In genomic region chr7:199465-200249, GRCh38 we compare ENCODE assay signal across 22 cellular contexts. TPM values are rescaled to one million over a fixed set of nuclear protein-coding genes. Genes with fewer than 3 reads are reported as not detected.
A peak's percentile ranks its signal among the peaks of the same experiment; 100 is the strongest.
DNase-seq lines count a peak whose midpoint lies in the region; TF ChIP-seq lines count a peak whose summit lies in the region.
"Had no signal": no experiment of that assay in that cellular context is flagged by ENCODE, and none has a peak within 500 bp of the region (broad histone marks: within the 10 kb centered on the region; RNA-seq: fewer than 3 reads in every experiment).

No MANE protein-coding gene starts in this region.

- no peak overlapping the region for H3K4me2 ChIP-seq in mesenchymal stem cell (ENCODE audit: low read length, poor library complexity, severe bottlenecking)

- TF ChIP-seq POLR2A in breast epithelium (IDR thresholded peaks at IDR 0.05): no peak

- POLR2A ChIA-PET in MCF 10A (lab: Yijun Ruan, JAX): no interaction called here

- H2BK120ac ChIP-seq in mesenchymal stem cell (ENCODE audit: low read depth, low read length): no peak overlapping the region

- peaks cover 40% of the 10 kb centered on the region for H3K79me1 ChIP-seq in mesenchymal stem cell (replicated peaks; ENCODE audit: low read length, poor library complexity, severe bottlenecking)

- no peak overlapping the region for H3K4ac ChIP-seq in mesenchymal stem cell (ENCODE audit: low read depth in 1 of 2, low read length in 2 of 2)

- H3K36me3 ChIP-seq in breast epithelium (peaks cover 8% of the 10 kb centered on the region), skeletal muscle tissue (ENCODE audit: control insufficient read depth in 3 of 3, insufficient read depth in 3 of 3, low read length in 3 of 3) (peaks cover 53 to 63% (median 57%) of the 10 kb centered on the region in 3 donors), mesenchymal stem cell (ENCODE audit: control insufficient read depth in 1 of 2, insufficient read depth in 2 of 2, low read depth in 1 of 2, low read length in 2 of 2) (peaks cover 70 to 99% of the 10 kb centered on the region in 2 experiments)

- peak overlapping the region; percentile 36 to 61 for H3K27ac ChIP-seq in breast epithelium
- peak overlapping the region; percentile 67 for H3K27ac ChIP-seq in skeletal muscle tissue (ENCODE audit: low read depth, low read length)
- no peak overlapping the region for H3K27ac ChIP-seq in mesenchymal stem cell (ENCODE audit: low read length, poor library complexity, severe bottlenecking)
- H3K27ac ChIP-seq: HL-60 had no signal

- no peak overlapping the region for H2AFZ ChIP-seq in mesenchymal stem cell (ENCODE audit: low read depth, low read length)

- no peak overlapping the region for H3K27ac Mint-ChIP-seq in MCF 10A (ENCODE audit: low read depth, unreplicated experiment)
- no peak overlapping the region for H3K27ac Mint-ChIP-seq in activated naive CD4-positive, alpha-beta T cell treated with anti-CD3 and anti-CD28 coated beads, Interleukin-2, amount 10 ng/mL, durations not matched to agents 7 days and 5 days
- H3K27ac Mint-ChIP-seq: IgD-negative memory B cell had no signal

- H2BK15ac ChIP-seq in mesenchymal stem cell (ENCODE audit: low read depth, poor library complexity, severe bottlenecking): no peak overlapping the region

- H3K27me3 Mint-ChIP-seq in MCF 10A (ENCODE audit: insufficient read depth, unreplicated experiment): no peaks in the 10 kb centered on the region
- H3K27me3 Mint-ChIP-seq in activated naive CD4-positive, alpha-beta T cell treated with anti-CD3 and anti-CD28 coated beads, Interleukin-2, amount 10 ng/mL, durations not matched to agents 7 days and 5 days: peaks cover 28% of the 10 kb centered on the region

- H2AK5ac ChIP-seq in mesenchymal stem cell (ENCODE audit: low read length, severe bottlenecking): no peak overlapping the region

- no peak overlapping the region for H2BK5ac ChIP-seq in mesenchymal stem cell (ENCODE audit: low read depth, low read length, poor library complexity, severe bottlenecking)

- H3K14ac ChIP-seq in mesenchymal stem cell (ENCODE audit: low read length in 2 of 2): no peak overlapping the region

- H3K9ac ChIP-seq in skeletal muscle tissue (ENCODE audit: low read depth in 1 of 3, low read length in 3 of 3) (peak overlapping the region; percentile 6 to 60 (median 53)), mesenchymal stem cell (ENCODE audit: low read length) (no peak overlapping the region)

- peaks cover 0 to 5% of the 10 kb centered on the region in 2 donors for H3K4me1 ChIP-seq in breast epithelium
- H3K4me1 ChIP-seq in skeletal muscle tissue (ENCODE audit: control insufficient read depth in 3 of 3, insufficient read depth in 3 of 3, low read length in 3 of 3): peaks cover 66 to 73% (median 69%) of the 10 kb centered on the region in 3 donors
- peaks cover 17% of the 10 kb centered on the region for H3K4me1 ChIP-seq in mesenchymal stem cell (ENCODE audit: control insufficient read depth, insufficient read depth, low read depth, low read length)

- no peaks in the 10 kb centered on the region for H3K4me1 Mint-ChIP-seq in MCF 10A (ENCODE audit: insufficient read depth, unreplicated experiment)
- no peaks in the 10 kb centered on the region for H3K4me1 Mint-ChIP-seq in activated naive CD4-positive, alpha-beta T cell treated with anti-CD3 and anti-CD28 coated beads, Interleukin-2, amount 10 ng/mL, durations not matched to agents 7 days and 5 days
- H3K4me1 Mint-ChIP-seq: IgD-negative memory B cell had no signal

- CTCF ChIA-PET in MCF 10A (lab: Yijun Ruan, JAX): no interaction called here
- CTCF ChIA-PET in activated naive CD4-positive, alpha-beta T cell treated with anti-CD3 and anti-CD28 coated beads, Interleukin-2, amount 10 ng/mL, durations not matched to agents 7 days and 5 days (lab: Charles Lee): interaction anchor here (0.6 kb wide), 1 partner anchor 1591 kb away, joined by 3 read pairs; no protein-coding TSS in a partner anchor

- H3K9me3 Mint-ChIP-seq in MCF 10A (ENCODE audit: unreplicated experiment): no peaks in the 10 kb centered on the region
- no peaks in the 10 kb centered on the region for H3K9me3 Mint-ChIP-seq in activated naive CD4-positive, alpha-beta T cell treated with anti-CD3 and anti-CD28 coated beads, Interleukin-2, amount 10 ng/mL, durations not matched to agents 7 days and 5 days
- H3K9me3 Mint-ChIP-seq: IgD-negative memory B cell had no signal

- H3K27me3 ChIP-seq in breast epithelium: no peaks in the 10 kb centered on the region
- H3K27me3 ChIP-seq in skeletal muscle tissue (ENCODE audit: control insufficient read depth in 3 of 3, insufficient read depth in 3 of 3, low read length in 3 of 3): no peaks in the 10 kb centered on the region
- no peaks in the 10 kb centered on the region for H3K27me3 ChIP-seq in mesenchymal stem cell (ENCODE audit: control insufficient read depth in 1 of 2, insufficient read depth in 1 of 2, low read length in 2 of 2)

- H3K4me3 ChIP-seq in breast epithelium: no peak overlapping the region
- peak overlapping the region; percentile 40 to 54 (median 49) for H3K4me3 ChIP-seq in skeletal muscle tissue (ENCODE audit: low read length in 3 of 3)
- no peak overlapping the region for H3K4me3 ChIP-seq in mesenchymal stem cell (ENCODE audit: insufficient read depth in 1 of 2, low read depth in 1 of 2, low read length in 2 of 2)

- H3K36me3 Mint-ChIP-seq in MCF 10A (ENCODE audit: insufficient read depth, unreplicated experiment): peaks cover 29% of the 10 kb centered on the region
- no peaks in the 10 kb centered on the region for H3K36me3 Mint-ChIP-seq in activated naive CD4-positive, alpha-beta T cell treated with anti-CD3 and anti-CD28 coated beads, Interleukin-2, amount 10 ng/mL, durations not matched to agents 7 days and 5 days

- no peak overlapping the region for H3K4me3 Mint-ChIP-seq in MCF 10A (ENCODE audit: unreplicated experiment)
- no peak overlapping the region for H3K4me3 Mint-ChIP-seq in activated naive CD4-positive, alpha-beta T cell treated with anti-CD3 and anti-CD28 coated beads, Interleukin-2, amount 10 ng/mL, durations not matched to agents 7 days and 5 days
- H3K4me3 Mint-ChIP-seq: IgD-negative memory B cell had no signal

- H4K8ac ChIP-seq in mesenchymal stem cell (ENCODE audit: low read length): no peak overlapping the region

- no TSS peak for BruUV-seq in MCF 10A (replicated peaks; lab: Mats Ljungman, UMichigan)

- DNase-seq in breast epithelium (ENCODE audit: low spot score in 2 of 2) (peak in 1 of 2 donors; percentile 41), MCF 10A (ENCODE audit: unreplicated experiment) (no peak), astrocyte of the hippocampus (ENCODE audit: low read depth, low spot score) (peak; percentile 47), inferior parietal cortex (ENCODE audit: extremely low spot score) (peak; percentile 15), cerebellum (ENCODE audit: low spot score) (no peak), mesenchymal stem cell (no peak)
- no peak for DNase-seq in activated naive CD4-positive, alpha-beta T cell treated with anti-CD3 and anti-CD28 coated beads, Interleukin-2, amount 10 ng/mL, durations not matched to agents 7 days and 5 days
- DNase-seq: 8988T, DMS79 treated with DMSO at 0.1 percent for 48 hours, Kasumi-1, MM.1S, NCI-H1092, NCI-H1436 treated with DMSO at 0.1 percent for 48 hours, NCI-H2029, NCI-H2171, NCI-H446, NCI-H69, SIG-M5 had no signal

- intact Hi-C loops in breast epithelium (cut with DNase I; ENCODE audit: low total_unique reads): no loop called here
- intact Hi-C loops in MCF 10A (cut with micrococcal nuclease): no loop called here

- H3K9me3 ChIP-seq in breast epithelium: no peaks in the 10 kb centered on the region
- no peaks in the 10 kb centered on the region for H3K9me3 ChIP-seq in skeletal muscle tissue (ENCODE audit: control insufficient read depth in 3 of 3, low read length in 3 of 3)
- H3K9me3 ChIP-seq in mesenchymal stem cell (ENCODE audit: control insufficient read depth, low read length): no peaks in the 10 kb centered on the region

- no peak overlapping the region for H2BK12ac ChIP-seq in mesenchymal stem cell (ENCODE audit: low read length in 2 of 2)

- no peak for TF ChIP-seq CTCF in breast epithelium (IDR thresholded peaks at IDR 0.05)
- no peak for TF ChIP-seq CTCF in MCF 10A (IDR thresholded peaks at IDR 0.05; ENCODE audit: unreplicated experiment)

- H3K18ac ChIP-seq in mesenchymal stem cell (ENCODE audit: low read depth in 1 of 2, low read length in 2 of 2): no peak overlapping the region

- whole genome bisulfite sequencing in mesenchymal stem cell: 96% methylated on average over 17 of the region's 18 CpGs

- no peak overlapping the region for H4K91ac ChIP-seq in mesenchymal stem cell (ENCODE audit: low read length)

- H3K23ac ChIP-seq in mesenchymal stem cell (ENCODE audit: low read length in 2 of 2): no peak overlapping the region

RNA-seq across cellular contexts. Expression of gene FAM20C, which starts 7.3 kb away (rescaled TPM):
- 10 to 100 TPM; 30.7 to 73.7 (median 71.0) TPM for total RNA-seq in breast epithelium
- total RNA-seq in MCF 10A (2022): 8.8 and 14.2 TPM in 2 replicates
- total RNA-seq in skeletal muscle tissue: 14.6 TPM
- total RNA-seq in cerebellum: 19.8 TPM
- polyA plus RNA-seq in mesenchymal stem cell (2013, experiment 1 of 2): 56.3 TPM
- 57.5 TPM for polyA plus RNA-seq in mesenchymal stem cell (2013, experiment 2 of 2)
- total RNA-seq: OCI-LY7 had no signal
- polyA plus RNA-seq: IgD-negative memory B cell had no signal

Comparison
In these comparisons a context has a peak if more than half of its experiments do, and no peak if none do; other contexts are left out.
1. DNase-seq: peak in astrocyte of the hippocampus (single experiment) and inferior parietal cortex (single experiment); none in MCF 10A (single experiment), cerebellum (single experiment), activated naive CD4-positive, alpha-beta T cell treated with anti-CD3 and anti-CD28 coated beads, Interleukin-2, amount 10 ng/mL, durations not matched to agents 7 days and 5 days (single experiment) and mesenchymal stem cell (single experiment).
2. H3K4me3 ChIP-seq: peak in skeletal muscle tissue (3 of 3); none in breast epithelium (0 of 3) and mesenchymal stem cell (0 of 2).